ENCODE assay signal across 1 cellular context in the genomic region with DNA sequence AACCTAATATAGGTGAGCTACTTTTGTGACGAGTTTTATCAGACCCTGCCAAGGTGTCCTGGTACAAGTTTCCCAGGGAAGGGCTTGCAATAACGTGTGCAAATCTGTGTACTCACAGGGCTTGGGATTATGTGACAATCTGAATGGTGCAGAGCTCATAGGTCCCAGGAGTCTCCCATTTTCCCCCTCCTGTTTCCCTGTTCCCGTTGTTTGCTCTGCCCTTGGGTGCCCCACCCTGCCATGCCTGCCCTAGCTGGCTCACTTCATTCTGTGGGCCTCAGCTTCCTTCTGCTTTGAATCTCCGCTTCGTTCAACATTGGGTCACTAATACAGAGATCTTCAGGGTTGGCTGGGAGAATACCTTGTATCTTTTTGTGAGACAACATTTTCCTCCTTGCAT.
TF ChIP-seq lines count a peak whose summit lies in the region.

No MANE protein-coding gene starts in this region.

TF ChIP-seq in GM23338, 12 proteins besides CTCF, POLR2A, EP300 and RAD21:
- TF ChIP-seq EZH2phosphoT487 (IDR thresholded peaks at IDR 0.05; ENCODE audit: unreplicated experiment) (no peak), EZH2 (IDR thresholded peaks at IDR 0.05; ENCODE audit: low read depth, unreplicated experiment) (no peak), ZNF114 (CRISPR knock-in tag; IDR thresholded peaks at IDR 0.05) (no peak), JUNB (IDR thresholded peaks at IDR 0.05; ENCODE audit: unreplicated experiment) (no peak), ZNF331 (CRISPR knock-in tag; IDR thresholded peaks at IDR 0.05; ENCODE audit: low read depth) (no peak), STAT1 (IDR thresholded peaks at IDR 0.05; ENCODE audit: unreplicated experiment) (no peak), NANOG (IDR thresholded peaks at IDR 0.05; ENCODE audit: borderline replicate concordance) (no peak), POLR2AphosphoS5 (IDR thresholded peaks at IDR 0.05; ENCODE audit: low read depth) (no peak), CREB1 (CRISPR knock-in tag; IDR thresholded peaks at IDR 0.05; ENCODE audit: low read depth) (no peak)
- TF ChIP-seq, protein P1, sequence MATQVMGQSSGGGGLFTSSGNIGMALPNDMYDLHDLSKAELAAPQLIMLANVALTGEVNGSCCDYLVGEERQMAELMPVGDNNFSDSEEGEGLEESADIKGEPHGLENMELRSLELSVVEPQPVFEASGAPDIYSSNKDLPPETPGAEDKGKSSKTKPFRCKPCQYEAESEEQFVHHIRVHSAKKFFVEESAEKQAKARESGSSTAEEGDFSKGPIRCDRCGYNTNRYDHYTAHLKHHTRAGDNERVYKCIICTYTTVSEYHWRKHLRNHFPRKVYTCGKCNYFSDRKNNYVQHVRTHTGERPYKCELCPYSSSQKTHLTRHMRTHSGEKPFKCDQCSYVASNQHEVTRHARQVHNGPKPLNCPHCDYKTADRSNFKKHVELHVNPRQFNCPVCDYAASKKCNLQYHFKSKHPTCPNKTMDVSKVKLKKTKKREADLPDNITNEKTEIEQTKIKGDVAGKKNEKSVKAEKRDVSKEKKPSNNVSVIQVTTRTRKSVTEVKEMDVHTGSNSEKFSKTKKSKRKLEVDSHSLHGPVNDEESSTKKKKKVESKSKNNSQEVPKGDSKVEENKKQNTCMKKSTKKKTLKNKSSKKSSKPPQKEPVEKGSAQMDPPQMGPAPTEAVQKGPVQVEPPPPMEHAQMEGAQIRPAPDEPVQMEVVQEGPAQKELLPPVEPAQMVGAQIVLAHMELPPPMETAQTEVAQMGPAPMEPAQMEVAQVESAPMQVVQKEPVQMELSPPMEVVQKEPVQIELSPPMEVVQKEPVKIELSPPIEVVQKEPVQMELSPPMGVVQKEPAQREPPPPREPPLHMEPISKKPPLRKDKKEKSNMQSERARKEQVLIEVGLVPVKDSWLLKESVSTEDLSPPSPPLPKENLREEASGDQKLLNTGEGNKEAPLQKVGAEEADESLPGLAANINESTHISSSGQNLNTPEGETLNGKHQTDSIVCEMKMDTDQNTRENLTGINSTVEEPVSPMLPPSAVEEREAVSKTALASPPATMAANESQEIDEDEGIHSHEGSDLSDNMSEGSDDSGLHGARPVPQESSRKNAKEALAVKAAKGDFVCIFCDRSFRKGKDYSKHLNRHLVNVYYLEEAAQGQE (IDR thresholded peaks at IDR 0.05; ENCODE audit: unreplicated experiment), result no peak
- TF ChIP-seq, protein P2, sequence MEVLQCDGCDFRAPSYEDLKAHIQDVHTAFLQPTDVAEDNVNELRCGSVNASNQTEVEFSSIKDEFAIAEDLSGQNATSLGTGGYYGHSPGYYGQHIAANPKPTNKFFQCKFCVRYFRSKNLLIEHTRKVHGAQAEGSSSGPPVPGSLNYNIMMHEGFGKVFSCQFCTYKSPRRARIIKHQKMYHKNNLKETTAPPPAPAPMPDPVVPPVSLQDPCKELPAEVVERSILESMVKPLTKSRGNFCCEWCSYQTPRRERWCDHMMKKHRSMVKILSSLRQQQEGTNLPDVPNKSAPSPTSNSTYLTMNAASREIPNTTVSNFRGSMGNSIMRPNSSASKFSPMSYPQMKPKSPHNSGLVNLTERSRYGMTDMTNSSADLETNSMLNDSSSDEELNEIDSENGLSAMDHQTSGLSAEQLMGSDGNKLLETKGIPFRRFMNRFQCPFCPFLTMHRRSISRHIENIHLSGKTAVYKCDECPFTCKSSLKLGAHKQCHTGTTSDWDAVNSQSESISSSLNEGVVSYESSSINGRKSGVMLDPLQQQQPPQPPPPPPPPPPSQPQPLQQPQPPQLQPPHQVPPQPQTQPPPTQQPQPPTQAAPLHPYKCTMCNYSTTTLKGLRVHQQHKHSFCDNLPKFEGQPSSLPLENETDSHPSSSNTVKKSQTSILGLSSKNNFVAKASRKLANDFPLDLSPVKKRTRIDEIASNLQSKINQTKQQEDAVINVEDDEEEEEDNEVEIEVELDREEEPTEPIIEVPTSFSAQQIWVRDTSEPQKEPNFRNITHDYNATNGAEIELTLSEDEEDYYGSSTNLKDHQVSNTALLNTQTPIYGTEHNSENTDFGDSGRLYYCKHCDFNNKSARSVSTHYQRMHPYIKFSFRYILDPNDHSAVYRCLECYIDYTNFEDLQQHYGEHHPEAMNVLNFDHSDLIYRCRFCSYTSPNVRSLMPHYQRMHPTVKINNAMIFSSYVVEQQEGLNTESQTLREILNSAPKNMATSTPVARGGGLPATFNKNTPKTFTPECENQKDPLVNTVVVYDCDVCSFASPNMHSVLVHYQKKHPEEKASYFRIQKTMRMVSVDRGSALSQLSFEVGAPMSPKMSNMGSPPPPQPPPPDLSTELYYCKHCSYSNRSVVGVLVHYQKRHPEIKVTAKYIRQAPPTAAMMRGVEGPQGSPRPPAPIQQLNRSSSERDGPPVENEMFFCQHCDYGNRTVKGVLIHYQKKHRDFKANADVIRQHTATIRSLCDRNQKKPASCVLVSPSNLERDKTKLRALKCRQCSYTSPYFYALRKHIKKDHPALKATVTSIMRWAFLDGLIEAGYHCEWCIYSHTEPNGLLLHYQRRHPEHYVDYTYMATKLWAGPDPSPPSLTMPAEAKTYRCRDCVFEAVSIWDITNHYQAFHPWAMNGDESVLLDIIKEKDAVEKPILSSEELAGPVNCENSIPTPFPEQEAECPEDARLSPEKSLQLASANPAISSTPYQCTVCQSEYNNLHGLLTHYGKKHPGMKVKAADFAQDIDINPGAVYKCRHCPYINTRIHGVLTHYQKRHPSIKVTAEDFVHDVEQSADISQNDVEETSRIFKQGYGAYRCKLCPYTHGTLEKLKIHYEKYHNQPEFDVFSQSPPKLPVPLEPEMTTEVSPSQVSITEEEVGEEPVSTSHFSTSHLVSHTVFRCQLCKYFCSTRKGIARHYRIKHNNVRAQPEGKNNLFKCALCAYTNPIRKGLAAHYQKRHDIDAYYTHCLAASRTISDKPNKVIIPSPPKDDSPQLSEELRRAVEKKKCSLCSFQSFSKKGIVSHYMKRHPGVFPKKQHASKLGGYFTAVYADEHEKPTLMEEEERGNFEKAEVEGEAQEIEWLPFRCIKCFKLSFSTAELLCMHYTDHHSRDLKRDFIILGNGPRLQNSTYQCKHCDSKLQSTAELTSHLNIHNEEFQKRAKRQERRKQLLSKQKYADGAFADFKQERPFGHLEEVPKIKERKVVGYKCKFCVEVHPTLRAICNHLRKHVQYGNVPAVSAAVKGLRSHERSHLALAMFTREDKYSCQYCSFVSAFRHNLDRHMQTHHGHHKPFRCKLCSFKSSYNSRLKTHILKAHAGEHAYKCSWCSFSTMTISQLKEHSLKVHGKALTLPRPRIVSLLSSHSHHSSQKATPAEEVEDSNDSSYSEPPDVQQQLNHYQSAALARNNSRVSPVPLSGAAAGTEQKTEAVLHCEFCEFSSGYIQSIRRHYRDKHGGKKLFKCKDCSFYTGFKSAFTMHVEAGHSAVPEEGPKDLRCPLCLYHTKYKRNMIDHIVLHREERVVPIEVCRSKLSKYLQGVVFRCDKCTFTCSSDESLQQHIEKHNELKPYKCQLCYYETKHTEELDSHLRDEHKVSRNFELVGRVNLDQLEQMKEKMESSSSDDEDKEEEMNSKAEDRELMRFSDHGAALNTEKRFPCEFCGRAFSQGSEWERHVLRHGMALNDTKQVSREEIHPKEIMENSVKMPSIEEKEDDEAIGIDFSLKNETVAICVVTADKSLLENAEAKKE (CRISPR knock-in tag; IDR thresholded peaks at IDR 0.05), result no peak
- TF ChIP-seq, protein P3, sequence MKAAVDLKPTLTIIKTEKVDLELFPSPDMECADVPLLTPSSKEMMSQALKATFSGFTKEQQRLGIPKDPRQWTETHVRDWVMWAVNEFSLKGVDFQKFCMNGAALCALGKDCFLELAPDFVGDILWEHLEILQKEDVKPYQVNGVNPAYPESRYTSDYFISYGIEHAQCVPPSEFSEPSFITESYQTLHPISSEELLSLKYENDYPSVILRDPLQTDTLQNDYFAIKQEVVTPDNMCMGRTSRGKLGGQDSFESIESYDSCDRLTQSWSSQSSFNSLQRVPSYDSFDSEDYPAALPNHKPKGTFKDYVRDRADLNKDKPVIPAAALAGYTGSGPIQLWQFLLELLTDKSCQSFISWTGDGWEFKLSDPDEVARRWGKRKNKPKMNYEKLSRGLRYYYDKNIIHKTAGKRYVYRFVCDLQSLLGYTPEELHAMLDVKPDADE (IDR thresholded peaks at IDR 0.05), result no peak
